18 cellular contexts compared by ENCODE assay signal in genomic region chr18:45008694-45009372, GRCh38.
DNase-seq lines count a peak whose midpoint lies in the region; ATAC-seq and TF ChIP-seq lines count a peak whose summit lies in the region.
"Had no signal": no experiment of that assay in that cellular context is flagged by ENCODE, and none has a peak within 500 bp of the region (broad histone marks: within the 10 kb centered on the region; RNA-seq: fewer than 3 reads in every experiment).

No MANE protein-coding gene starts in this region.

- H3K9me3 Mint-ChIP-seq in activated CD4-positive, alpha-beta T cell treated with anti-CD3 and anti-CD28 coated beads, Interleukin-2, amount 10 ng/mL, durations not matched to agents 7 days and 5 days, result no peaks in the 10 kb centered on the region
- H3K9me3 Mint-ChIP-seq in activated CD8-positive, alpha-beta T cell treated with anti-CD3 and anti-CD28 coated beads, Interleukin-2, amount 10 ng/mL, durations not matched to agents 7 days and 5 days (ENCODE audit: insufficient read depth), result no peaks in the 10 kb centered on the region
- H3K9me3 Mint-ChIP-seq in progenitor cell of endocrine pancreas (ENCODE audit: low read depth), result no peaks in the 10 kb centered on the region
- H3K9me3 Mint-ChIP-seq: activated T-cell treated with anti-CD3 and anti-CD28 coated beads, Interleukin-2, amount 50 U/mL, for 24 hours; T-helper 1 cell treated with Interleukin-12 subunit alpha and Interleukin-12 subunit beta and Interleukin-4 antibody, amounts not matched to agents 30 μg/mL and 1 μg/mL, for 36 hours had no signal

- no peak for TF ChIP-seq CTCF in progenitor cell of endocrine pancreas (IDR thresholded peaks at IDR 0.05; ENCODE audit: unreplicated experiment)

- DNase-seq in activated CD4-positive, alpha-beta T cell treated with anti-CD3 and anti-CD28 coated beads, Interleukin-2, amount 10 ng/mL, durations not matched to agents 7 days and 5 days, result peak; percentile 17
- DNase-seq in activated CD4-positive, alpha-beta T cell treated with anti-CD3 and anti-CD28 coated beads, Interleukin-2, amount 50 U/mL, for 4 hours, result no peak
- DNase-seq in activated CD8-positive, alpha-beta T cell treated with anti-CD3 and anti-CD28 coated beads, Interleukin-2, amount 10 ng/mL, durations not matched to agents 7 days and 5 days, result peak; percentile 31
- no peak for DNase-seq in progenitor cell of endocrine pancreas (ENCODE audit: low spot score, unreplicated experiment)
- DNase-seq in effector memory CD4-positive, alpha-beta T cell, result no peak
- DNase-seq in stimulated activated naive CD4-positive, alpha-beta T cell treated with Interleukin-2 at 50 U/mL for 16 hours (lab: John Stamatoyannopoulos, UW), result no peak
- no peak for DNase-seq in NAMALWA (ENCODE audit: low spot score)
- DNase-seq: activated CD4-positive, alpha-beta T cell treated with anti-CD3 and anti-CD28 coated beads for 1 hour; activated T-cell treated with anti-CD3 and anti-CD28 coated beads, Interleukin-2, amount 50 U/mL, for 24 hours; IMR-90; NCI-H524 treated with DMSO at 0.1 percent for 48 hours; small intestine; stomach had no signal

- no peak overlapping the region for H3K4me3 Mint-ChIP-seq in activated CD4-positive, alpha-beta T cell treated with anti-CD3 and anti-CD28 coated beads, Interleukin-2, amount 10 ng/mL, durations not matched to agents 7 days and 5 days
- H3K4me3 Mint-ChIP-seq in activated CD8-positive, alpha-beta T cell treated with anti-CD3 and anti-CD28 coated beads, Interleukin-2, amount 10 ng/mL, durations not matched to agents 7 days and 5 days, result no peak overlapping the region
- H3K4me3 Mint-ChIP-seq in progenitor cell of endocrine pancreas (ENCODE audit: low read depth), result no peak overlapping the region
- H3K4me3 Mint-ChIP-seq: activated T-cell treated with anti-CD3 and anti-CD28 coated beads, Interleukin-2, amount 50 U/mL, for 24 hours; T-helper 1 cell treated with Interleukin-12 subunit alpha and Interleukin-12 subunit beta and Interleukin-4 antibody, amounts not matched to agents 30 μg/mL and 1 μg/mL, for 36 hours had no signal

- no peaks in the 10 kb centered on the region for H3K9me3 ChIP-seq in effector memory CD4-positive, alpha-beta T cell (ENCODE audit: control insufficient read depth, low read length)
- H3K9me3 ChIP-seq: left lung, stomach, vagina had no signal

- ATAC-seq in HG03432 (IDR thresholded peaks at IDR 0.05; ENCODE audit: unreplicated experiment), result peak; percentile 35
- peak; percentile 55 for ATAC-seq in activated CD8-positive, alpha-beta T cell treated with anti-CD3 and anti-CD28 coated beads, Interleukin-2, amount 10 ng/mL, durations not matched to agents 7 days and 5 days
- ATAC-seq: left lung had no signal

- no peaks in the 10 kb centered on the region for H3K36me3 ChIP-seq in effector memory CD4-positive, alpha-beta T cell (ENCODE audit: control insufficient read depth, insufficient read depth, low read length)
- H3K36me3 ChIP-seq: left lung, stomach, vagina had no signal

- H3K27ac ChIP-seq in effector memory CD4-positive, alpha-beta T cell (ENCODE audit: insufficient read depth, low read length, poor library complexity, severe bottlenecking), result no peak overlapping the region
- H3K27ac ChIP-seq: left lung, RWPE1, stomach, vagina had no signal

- H3K4me3 ChIP-seq in effector memory CD4-positive, alpha-beta T cell (ENCODE audit: insufficient read depth, low read depth, low read length, poor library complexity, severe bottlenecking), result no peak overlapping the region
- H3K4me3 ChIP-seq: left lung, stomach, vagina had no signal

- no peaks in the 10 kb centered on the region for H3K27me3 ChIP-seq in effector memory CD4-positive, alpha-beta T cell (replicated peaks; ENCODE audit: control insufficient read depth, insufficient read depth, low read length, poor library complexity, severe bottlenecking)
- H3K27me3 ChIP-seq: left lung, stomach, vagina had no signal

- H3K27me3 Mint-ChIP-seq in activated CD4-positive, alpha-beta T cell treated with anti-CD3 and anti-CD28 coated beads, Interleukin-2, amount 10 ng/mL, durations not matched to agents 7 days and 5 days, result no peaks in the 10 kb centered on the region
- H3K27me3 Mint-ChIP-seq in activated CD8-positive, alpha-beta T cell treated with anti-CD3 and anti-CD28 coated beads, Interleukin-2, amount 10 ng/mL, durations not matched to agents 7 days and 5 days (ENCODE audit: low read depth), result no peaks in the 10 kb centered on the region
- H3K27me3 Mint-ChIP-seq in progenitor cell of endocrine pancreas, result no peaks in the 10 kb centered on the region
- H3K27me3 Mint-ChIP-seq: activated T-cell treated with anti-CD3 and anti-CD28 coated beads, Interleukin-2, amount 50 U/mL, for 24 hours had no signal

- CTCF ChIA-PET in activated CD4-positive, alpha-beta T cell treated with anti-CD3 and anti-CD28 coated beads, Interleukin-2, amount 10 ng/mL, durations not matched to agents 7 days and 5 days (lab: Charles Lee), result interaction anchor here (0.7 kb wide), 1 partner anchor 13 kb away, joined by 3 read pairs; no protein-coding TSS in a partner anchor
- CTCF ChIA-PET in activated CD8-positive, alpha-beta T cell treated with anti-CD3 and anti-CD28 coated beads, Interleukin-2, amount 10 ng/mL, durations not matched to agents 7 days and 5 days (lab: Charles Lee), result no interaction called here

- peaks cover 18% of the 10 kb centered on the region for H3K4me1 Mint-ChIP-seq in activated CD4-positive, alpha-beta T cell treated with anti-CD3 and anti-CD28 coated beads, Interleukin-2, amount 10 ng/mL, durations not matched to agents 7 days and 5 days
- H3K4me1 Mint-ChIP-seq in activated CD8-positive, alpha-beta T cell treated with anti-CD3 and anti-CD28 coated beads, Interleukin-2, amount 10 ng/mL, durations not matched to agents 7 days and 5 days (ENCODE audit: low read depth), result peaks cover 20% of the 10 kb centered on the region
- peaks cover 43% of the 10 kb centered on the region for H3K4me1 Mint-ChIP-seq in progenitor cell of endocrine pancreas (ENCODE audit: low read depth)

- no peaks in the 10 kb centered on the region for H3K4me1 ChIP-seq in effector memory CD4-positive, alpha-beta T cell (ENCODE audit: control insufficient read depth, insufficient read depth, low read length, poor library complexity, severe bottlenecking)

- no peak overlapping the region for H3K27ac Mint-ChIP-seq in activated CD4-positive, alpha-beta T cell treated with anti-CD3 and anti-CD28 coated beads, Interleukin-2, amount 10 ng/mL, durations not matched to agents 7 days and 5 days
- H3K27ac Mint-ChIP-seq in activated CD8-positive, alpha-beta T cell treated with anti-CD3 and anti-CD28 coated beads, Interleukin-2, amount 10 ng/mL, durations not matched to agents 7 days and 5 days, result no peak overlapping the region
- H3K27ac Mint-ChIP-seq in progenitor cell of endocrine pancreas, result peak overlapping the region; percentile 93
- H3K27ac Mint-ChIP-seq: activated T-cell treated with anti-CD3 and anti-CD28 coated beads, Interleukin-2, amount 50 U/mL, for 24 hours; T-helper 1 cell treated with Interleukin-12 subunit alpha and Interleukin-12 subunit beta and Interleukin-4 antibody, amounts not matched to agents 30 μg/mL and 1 μg/mL, for 36 hours had no signal

- no peaks in the 10 kb centered on the region for H3K36me3 Mint-ChIP-seq in activated CD4-positive, alpha-beta T cell treated with anti-CD3 and anti-CD28 coated beads, Interleukin-2, amount 10 ng/mL, durations not matched to agents 7 days and 5 days (ENCODE audit: low read depth)
- no peaks in the 10 kb centered on the region for H3K36me3 Mint-ChIP-seq in activated CD8-positive, alpha-beta T cell treated with anti-CD3 and anti-CD28 coated beads, Interleukin-2, amount 10 ng/mL, durations not matched to agents 7 days and 5 days (ENCODE audit: low read depth)
- no peaks in the 10 kb centered on the region for H3K36me3 Mint-ChIP-seq in progenitor cell of endocrine pancreas (ENCODE audit: insufficient read depth)

- POLR2A ChIA-PET in activated CD4-positive, alpha-beta T cell treated with anti-CD3 and anti-CD28 coated beads, Interleukin-2, amount 10 ng/mL, durations not matched to agents 7 days and 5 days (lab: Charles Lee), result no interaction called here
- POLR2A ChIA-PET in activated CD8-positive, alpha-beta T cell treated with anti-CD3 and anti-CD28 coated beads, Interleukin-2, amount 10 ng/mL, durations not matched to agents 7 days and 5 days (lab: Charles Lee), result no interaction called here

Comparison
In these comparisons a context has a peak if more than half of its experiments do, and no peak if none do; other contexts are left out.
1. DNase-seq: peak in activated CD4-positive, alpha-beta T cell treated with anti-CD3 and anti-CD28 coated beads, Interleukin-2, amount 10 ng/mL, durations not matched to agents 7 days and 5 days (single experiment) and activated CD8-positive, alpha-beta T cell treated with anti-CD3 and anti-CD28 coated beads, Interleukin-2, amount 10 ng/mL, durations not matched to agents 7 days and 5 days (single experiment); none in activated CD4-positive, alpha-beta T cell treated with anti-CD3 and anti-CD28 coated beads, Interleukin-2, amount 50 U/mL, for 4 hours (0 of 2), progenitor cell of endocrine pancreas (single experiment), effector memory CD4-positive, alpha-beta T cell (0 of 3), stimulated activated naive CD4-positive, alpha-beta T cell treated with Interleukin-2 at 50 U/mL for 16 hours (single experiment) and NAMALWA (single experiment).